Comparison of ENCODE assay signal across 16 cellular contexts in the genomic region with DNA sequence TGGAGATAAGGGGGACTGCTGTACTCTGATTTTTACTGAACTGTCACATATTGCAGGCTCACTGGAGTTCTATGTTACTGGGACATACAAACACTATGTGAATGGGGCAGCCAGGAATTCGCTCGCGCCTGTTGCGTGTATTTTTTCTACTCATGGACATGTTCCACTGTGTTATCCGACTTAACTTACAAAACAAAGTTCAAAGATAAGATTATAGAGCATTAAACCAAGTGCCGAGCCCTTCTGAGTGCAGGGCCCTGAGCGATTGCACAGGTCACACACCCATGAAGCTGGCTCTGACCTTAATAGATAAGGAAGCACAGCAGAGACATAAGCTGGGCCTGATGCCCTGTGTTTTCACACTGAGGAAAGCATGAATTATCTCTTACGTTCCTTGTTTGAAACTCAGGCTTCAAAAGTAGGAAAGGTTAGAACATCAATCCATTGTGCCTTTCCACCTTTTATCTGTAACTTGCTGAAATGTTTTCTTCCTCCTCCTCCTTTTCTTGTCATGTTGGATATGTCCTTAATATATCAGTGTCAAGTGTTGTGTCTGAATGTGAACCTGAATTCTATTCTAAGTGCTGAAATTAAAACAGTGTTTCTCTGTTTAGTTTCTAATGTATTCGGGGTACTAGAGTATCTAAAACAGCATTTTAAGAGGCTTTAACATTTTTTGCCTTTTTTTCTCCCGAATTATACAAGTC.
DNase-seq lines count a peak whose midpoint lies in the region; ATAC-seq lines count a peak whose summit lies in the region.
"Had no signal": no experiment of that assay in that cellular context is flagged by ENCODE, and none has a peak within 500 bp of the region (broad histone marks: within the 10 kb centered on the region; RNA-seq: fewer than 3 reads in every experiment).

No MANE protein-coding gene starts in this region.

- H3K4me1 Mint-ChIP-seq in memory B cell: peaks cover 29% of the 10 kb centered on the region
- H3K4me1 Mint-ChIP-seq: H9 had no signal

- H3K27me3 Mint-ChIP-seq in memory B cell: no peaks in the 10 kb centered on the region
- H3K27me3 Mint-ChIP-seq: activated naive CD8-positive, alpha-beta T cell treated with anti-CD3 and anti-CD28 coated beads, Interleukin-2, amount 10 ng/mL, durations not matched to agents 7 days and 5 days had no signal

- peaks cover 11% of the 10 kb centered on the region for H3K36me3 Mint-ChIP-seq in memory B cell
- H3K36me3 Mint-ChIP-seq: activated naive CD8-positive, alpha-beta T cell treated with anti-CD3 and anti-CD28 coated beads, Interleukin-2, amount 10 ng/mL, durations not matched to agents 7 days and 5 days; CD14-positive monocyte had no signal

- H3K9me3 Mint-ChIP-seq in memory B cell: peaks cover 2% of the 10 kb centered on the region
- H3K9me3 Mint-ChIP-seq: activated naive CD8-positive, alpha-beta T cell treated with anti-CD3 and anti-CD28 coated beads, Interleukin-2, amount 10 ng/mL, durations not matched to agents 7 days and 5 days; CD14-positive monocyte; H9 had no signal

- peak overlapping the region; percentile 42 for H3K27ac Mint-ChIP-seq in memory B cell
- H3K27ac Mint-ChIP-seq: H9 had no signal

- H3K27ac ChIP-seq in epithelial cell of prostate: peak overlapping the region; percentile 23
- H3K27ac ChIP-seq: 22Rv1, stomach had no signal

- peak; percentile 49 for DNase-seq in NCI-H82 (lab: John Stamatoyannopoulos, UW)
- DNase-seq in NCI-H82 treated with DMSO at 0.1 percent for 48 hours (lab: John Stamatoyannopoulos, UW; ENCODE audit: unreplicated experiment): no peak
- DNase-seq in epithelial cell of prostate (ENCODE audit: low read depth, low spot score): no peak
- no peak for DNase-seq in memory B cell (ENCODE audit: low spot score in 2 of 2)
- DNase-seq in GM03348 (ENCODE audit: low spot score): no peak
- DNase-seq in NOMO-1 treated with DMSO at 0.1 percent for 48 hours (lab: John Stamatoyannopoulos, UW; ENCODE audit: unreplicated experiment): no peak
- DNase-seq: activated CD4-positive, alpha-beta T cell treated with anti-CD3 and anti-CD28 coated beads, Interleukin-2, amount 50 U/mL, for 1 hour; activated naive CD8-positive, alpha-beta T cell treated with anti-CD3 and anti-CD28 coated beads, Interleukin-2, amount 10 ng/mL, durations not matched to agents 7 days and 5 days; activated T-cell treated with anti-CD3 and anti-CD28 coated beads, Interleukin-2, amount 50 U/mL, for 4 hours; H9; MM.1S; stomach had no signal

- ATAC-seq in memory B cell (ENCODE audit: low read depth) (no peak), GM19455 (IDR thresholded peaks at IDR 0.05; ENCODE audit: unreplicated experiment) (no peak), HG02588 (IDR thresholded peaks at IDR 0.05; ENCODE audit: unreplicated experiment) (no peak)
- ATAC-seq: activated T-cell treated with anti-CD3 and anti-CD28 coated beads, Interleukin-2, amount 50 U/mL, for 4 hours had no signal

- H3K4me3 Mint-ChIP-seq in memory B cell: no peak overlapping the region
- H3K4me3 Mint-ChIP-seq: activated naive CD8-positive, alpha-beta T cell treated with anti-CD3 and anti-CD28 coated beads, Interleukin-2, amount 10 ng/mL, durations not matched to agents 7 days and 5 days; activated T-cell treated with anti-CD3 and anti-CD28 coated beads, Interleukin-2, amount 50 U/mL, for 4 hours; CD14-positive monocyte; H9 had no signal
